Comparison of ENCODE assay signal across 8 cellular contexts in the genomic region with DNA sequence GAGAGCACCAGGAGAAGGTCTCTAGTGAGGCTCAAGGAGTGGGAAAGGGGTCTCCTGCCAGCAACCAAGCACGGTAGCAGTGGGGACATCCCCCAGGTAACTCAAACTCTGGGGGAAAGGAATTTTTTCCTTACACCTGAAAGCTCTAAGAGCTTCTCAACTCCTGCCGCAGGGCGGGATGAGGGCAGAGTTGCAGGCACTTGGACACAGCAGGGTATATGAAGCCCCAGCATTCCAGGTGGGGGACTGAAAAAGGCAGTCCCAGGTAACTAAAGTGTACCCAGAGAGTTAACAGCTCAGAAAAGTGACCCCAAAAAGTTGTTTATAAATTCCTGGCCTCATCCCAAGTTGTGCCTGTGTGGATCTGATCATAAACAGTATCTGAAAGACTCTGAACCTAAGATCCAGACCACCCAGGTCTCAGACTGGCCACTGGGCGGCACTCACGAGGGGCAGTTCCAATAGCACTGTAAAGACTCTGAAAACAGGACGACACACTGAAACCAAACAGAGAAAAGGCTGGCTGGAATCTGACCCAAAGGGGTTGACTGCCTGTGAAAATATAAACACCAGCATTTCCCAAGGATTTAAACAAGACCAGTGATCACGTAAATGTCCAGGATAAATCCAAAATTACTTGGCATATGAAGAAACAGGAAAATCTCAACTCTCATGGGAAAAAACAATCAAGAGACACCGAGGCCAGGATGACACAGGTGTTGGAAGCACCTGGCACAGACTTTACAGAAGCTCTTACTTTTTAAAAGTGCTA. TPM values are rescaled to one million over a fixed set of nuclear protein-coding genes. Genes with fewer than 3 reads are reported as not detected.
DNase-seq lines count a peak whose midpoint lies in the region; ATAC-seq, FAIRE-seq and TF ChIP-seq lines count a peak whose summit lies in the region.

No MANE protein-coding gene starts in this region.

- H3K4me3 ChIP-seq in H1 (ENCODE audit: extremely low read depth in 1 of 4, insufficient read depth in 2 of 4, low read depth in 3 of 4, low read length in 4 of 4) (no peak overlapping the region), mesenchymal stem cell (ENCODE audit: insufficient read depth in 1 of 2, low read depth in 1 of 2, low read length in 2 of 2) (no peak overlapping the region)

- H2AFZ ChIP-seq in H1 (ENCODE audit: low read length), result peak overlapping the region; percentile 54; the same call in 1 of the 2 replicates
- no peak overlapping the region for H2AFZ ChIP-seq in mesenchymal stem cell (ENCODE audit: low read depth, low read length)

- no peak overlapping the region for H3K27ac Mint-ChIP-seq in CD14-positive monocyte

- no peak for TF ChIP-seq POLR2A in H1 (IDR thresholded peaks at IDR 0.05; ENCODE audit: control extremely low read depth in 1 of 2, low read depth in 2 of 2, low read length in 2 of 2)

- TF ChIP-seq RAD21 in H1 (IDR thresholded peaks at IDR 0.05 in 1 of 2, conservative IDR thresholded peaks at IDR 0.05 in 1 of 2; ENCODE audit: low read depth in 2 of 2, low read length in 2 of 2), result peak; percentile 61 to 72

- TF ChIP-seq EP300 in H1 (IDR thresholded peaks at IDR 0.05; ENCODE audit: borderline replicate concordance in 1 of 2, low read depth in 2 of 2, low read length in 2 of 2), result no peak

- H3K9me3 ChIP-seq in H1 (ENCODE audit: insufficient read depth in 2 of 2, low read depth in 1 of 2, low read length in 1 of 2), result no peaks in the 10 kb centered on the region
- H3K9me3 ChIP-seq in mesenchymal stem cell (ENCODE audit: control insufficient read depth, low read length), result no peaks in the 10 kb centered on the region

- no peaks in the 10 kb centered on the region; the same call in 1 of the 2 replicates for H3K23me2 ChIP-seq in H1 (ENCODE audit: low read depth, low read length)

- H4K20me1 ChIP-seq in H1 (replicated peaks in 1 of 2; ENCODE audit: control insufficient read depth in 1 of 2, insufficient read depth in 2 of 2, low read length in 2 of 2), result no peaks in the 10 kb centered on the region

- H4K91ac ChIP-seq in H1 (replicated peaks; ENCODE audit: insufficient read length, low read length) (no peak overlapping the region), mesenchymal stem cell (ENCODE audit: low read length) (peak overlapping the region; percentile 72)

- H3K79me1 ChIP-seq in H1 (ENCODE audit: low read depth, low read length) (no peaks in the 10 kb centered on the region), mesenchymal stem cell (replicated peaks; ENCODE audit: low read length, poor library complexity, severe bottlenecking) (no peaks in the 10 kb centered on the region)

- no peaks in the 10 kb centered on the region for H3K36me3 Mint-ChIP-seq in CD14-positive monocyte

- peaks cover 0 to 11% (median 5%) of the 10 kb centered on the region in 3 donors for H3K27me3 Mint-ChIP-seq in CD14-positive monocyte (ENCODE audit: low read depth in 3 of 3)

- CTCF ChIA-PET in H1 (lab: Charles Lee; ENCODE audit: partially characterized antibody), result interaction anchor here (0.7 to 3.9 kb wide), 23 partner anchors 8 to 1137 kb away, joined by 3 to 47 read pairs (median 4); no protein-coding TSS in a partner anchor

- no peaks in the 10 kb centered on the region for H3K4me1 ChIP-seq in H1 (replicated peaks in 1 of 4; ENCODE audit: control insufficient read depth in 3 of 4, insufficient read depth in 4 of 4, low read length in 3 of 4)
- peaks cover 17% of the 10 kb centered on the region for H3K4me1 ChIP-seq in mesenchymal stem cell (ENCODE audit: control insufficient read depth, insufficient read depth, low read depth, low read length)

- peaks cover 12% of the 10 kb centered on the region for H3K4me1 Mint-ChIP-seq in CD14-positive monocyte

- peak; percentile 70 for TF ChIP-seq CTCF in CD14-positive monocyte (IDR thresholded peaks at IDR 0.05)
- peak; percentile 72 to 88 (median 79) for TF ChIP-seq CTCF in H1 (IDR thresholded peaks at IDR 0.05; ENCODE audit: control extremely low read depth in 1 of 3, insufficient read depth in 1 of 3, low read depth in 1 of 3, low read length in 3 of 3)

- no peak overlapping the region for H3K4me3 Mint-ChIP-seq in CD14-positive monocyte

- H3K23ac ChIP-seq in H1 (ENCODE audit: insufficient read length) (no peak overlapping the region), mesenchymal stem cell (ENCODE audit: low read length in 2 of 2) (no peak overlapping the region)

- no peak overlapping the region for H3K4ac ChIP-seq in H1 (replicated peaks; ENCODE audit: insufficient read length, low read depth, low read length)
- H3K4ac ChIP-seq in mesenchymal stem cell (ENCODE audit: low read depth in 1 of 2, low read length in 2 of 2), result peak overlapping the region; percentile 65 to 75

- no peak overlapping the region for H2BK5ac ChIP-seq in H1 (ENCODE audit: low read depth, low read length)
- H2BK5ac ChIP-seq in mesenchymal stem cell (ENCODE audit: low read depth, low read length, poor library complexity, severe bottlenecking), result peak overlapping the region; percentile 74

- H3K36me3 ChIP-seq in H1 (ENCODE audit: control insufficient read depth in 2 of 4, insufficient read depth in 4 of 4, low read length in 3 of 4), result no peaks in the 10 kb centered on the region
- H3K36me3 ChIP-seq in mesenchymal stem cell (ENCODE audit: control insufficient read depth in 1 of 2, insufficient read depth in 2 of 2, low read depth in 1 of 2, low read length in 2 of 2), result no peaks in the 10 kb centered on the region

- H3K18ac ChIP-seq in H1 (ENCODE audit: extremely low read depth, low read length) (no peak overlapping the region), mesenchymal stem cell (ENCODE audit: low read depth in 1 of 2, low read length in 2 of 2) (peak overlapping the region in 1 of 2 experiments; percentile 40)

- POLR2A ChIA-PET in H1 (lab: Charles Lee; ENCODE audit: partially characterized antibody), result no interaction called here

- FAIRE-seq in RCC 7860 (lab: Jason Lieb, UNC) (peak; percentile 66), H1 (lab: Jason Lieb, UNC) (peak; percentile 57)

- intact Hi-C loops in CD14-positive monocyte (cut with micrococcal nuclease), result no loop called here

- H2BK15ac ChIP-seq in H1 (ENCODE audit: low read length) (no peak overlapping the region), mesenchymal stem cell (ENCODE audit: low read depth, poor library complexity, severe bottlenecking) (peak overlapping the region; percentile 29)

- H3K27ac ChIP-seq in H1 (ENCODE audit: low read depth, low read length) (no peak overlapping the region), mesenchymal stem cell (ENCODE audit: low read length, poor library complexity, severe bottlenecking) (no peak overlapping the region)

- H2AK5ac ChIP-seq in H1 (ENCODE audit: low read depth, low read length) (no peak overlapping the region), mesenchymal stem cell (ENCODE audit: low read length, severe bottlenecking) (peak overlapping the region; percentile 66)

- H2BK20ac ChIP-seq in H1 (ENCODE audit: low read length), result no peak overlapping the region

- peak; percentile 48 for DNase-seq in CD14-positive monocyte (ENCODE audit: low spot score)
- DNase-seq in HCEC 1CT, result peak; percentile 75
- peak; percentile 55 for DNase-seq in RCC 7860 (ENCODE audit: low spot score)
- DNase-seq in H1 (ENCODE audit: low read depth in 1 of 2, low spot score in 2 of 2), result peak; percentile 19 to 75
- DNase-seq in mesenchymal stem cell, result peak; percentile 92
- DNase-seq in cerebellar nuclear complex (lab: John Stamatoyannopoulos, UW), result no peak

- no peaks in the 10 kb centered on the region for H3K27me3 ChIP-seq in H1 (replicated peaks in 1 of 4; ENCODE audit: control insufficient read depth in 3 of 4, extremely low read depth in 1 of 4, insufficient read depth in 3 of 4, low read length in 3 of 4)
- peaks cover 0 to 5% of the 10 kb centered on the region in 2 experiments for H3K27me3 ChIP-seq in mesenchymal stem cell (ENCODE audit: control insufficient read depth in 1 of 2, insufficient read depth in 1 of 2, low read length in 2 of 2)

- H4K8ac ChIP-seq in H1 (ENCODE audit: extremely low read depth, insufficient read depth, low read length), result no peak overlapping the region
- H4K8ac ChIP-seq in mesenchymal stem cell (ENCODE audit: low read length), result peak overlapping the region; percentile 59

- ATAC-seq in GM21381 (IDR thresholded peaks at IDR 0.05; ENCODE audit: unreplicated experiment) (no peak), GM19467 (IDR thresholded peaks at IDR 0.05; ENCODE audit: unreplicated experiment) (no peak)

- no peaks in the 10 kb centered on the region for H3K79me2 ChIP-seq in H1 (ENCODE audit: control insufficient read depth in 1 of 2, insufficient read depth in 2 of 2, low read length in 2 of 2)

- H2BK12ac ChIP-seq in H1 (ENCODE audit: low read depth, low read length) (no peak overlapping the region), mesenchymal stem cell (ENCODE audit: low read length in 2 of 2) (peak overlapping the region; percentile 79 to 100)

- no peak overlapping the region for H4K5ac ChIP-seq in H1 (ENCODE audit: insufficient read length, low read depth, low read length)

- H2BK120ac ChIP-seq in H1 (replicated peaks; ENCODE audit: low read depth, low read length) (no peak overlapping the region), mesenchymal stem cell (ENCODE audit: low read depth, low read length) (peak overlapping the region; percentile 89)

- H3K4me2 ChIP-seq in H1 (ENCODE audit: insufficient read depth in 1 of 2, low read depth in 2 of 2, low read length in 2 of 2) (no peak overlapping the region), mesenchymal stem cell (ENCODE audit: low read length, poor library complexity, severe bottlenecking) (no peak overlapping the region)

- H3K9ac ChIP-seq in H1 (replicated peaks in 1 of 4; ENCODE audit: extremely low read depth in 1 of 4, low read depth in 3 of 4, low read length in 3 of 4), result no peak overlapping the region
- peak overlapping the region; percentile 47 for H3K9ac ChIP-seq in mesenchymal stem cell (ENCODE audit: low read length)

- WGBS in H1 (ENCODE audit: extremely low coverage in 1 of 2, insufficient coverage in 1 of 2, insufficient read length in 1 of 2, insufficient replicate concordance in 2 of 2, low coverage in 1 of 2, low lambda C conversion rate in 2 of 2, missing lambda C conversion rate in 1 of 2), 2 experiments, result 46% methylated on average over 8 of the region's 8 CpGs; no CpG with 5 or more reads in 1 of the 2 experiments
- WGBS in mesenchymal stem cell, result 36% methylated on average over 8 of the region's 8 CpGs

- no peak overlapping the region for H3K56ac ChIP-seq in H1 (replicated peaks; ENCODE audit: insufficient read length, low read depth, low read length)

- H3K14ac ChIP-seq in H1 (ENCODE audit: insufficient read length), result no peak overlapping the region
- H3K14ac ChIP-seq in mesenchymal stem cell (ENCODE audit: low read length in 2 of 2), result no peak overlapping the region

- H3K9me3 Mint-ChIP-seq in CD14-positive monocyte, result peaks cover 0 to 2% (median 0%) of the 10 kb centered on the region in 7 donors

RNA-seq across cellular contexts. Expression of gene HSF2BP, which starts 47.5 kb away (rescaled TPM):
- polyA plus RNA-seq in CD14-positive monocyte (under 1 TPM in 1 of 2 donors, not detected in 1; 0.20 TPM), H1 (2011; rRNA removed) (0.51 and 0.52 TPM in 2 replicates)
- 0.71 and 0.93 TPM in 2 replicates for total RNA-seq in H1 (2021; fragmentation: NEBNext Ultra II Directional; extraction: Animal tissue kit (Norgen Biotek cat#: 25700))
- 0.83 TPM for polyA plus RNA-seq in H1 (2011; cell fraction: cytosol; rRNA removed)
- 0.76 TPM for polyA plus RNA-seq in H1 (2011; cell fraction: nucleus; rRNA removed)
- 0.50 to 0.85 TPM (median 0.63 TPM) in 4 replicates for polyA plus RNA-seq in H1 (2012, experiment 1 of 2)
- 0.30 TPM for polyA plus RNA-seq in H1 (2012, experiment 2 of 2)
- polyA plus RNA-seq in H1 (2013, experiment 1 of 2), result 0.43 TPM
- 0.46 TPM for polyA plus RNA-seq in H1 (2013, experiment 2 of 2)
- 0.68 and 1.1 TPM in 2 replicates for polyA minus RNA-seq in H1 (2011; rRNA and poly(A)+ RNA removed)
- polyA minus RNA-seq in H1 (2011; cell fraction: cytosol; rRNA and poly(A)+ RNA removed), result 1.2 TPM
- 2.4 TPM for polyA minus RNA-seq in H1 (2011; cell fraction: nucleus; rRNA and poly(A)+ RNA removed)
- 1.0 TPM for polyA plus RNA-seq in mesenchymal stem cell (2013, experiment 1 of 2)
- 0.82 TPM for polyA plus RNA-seq in mesenchymal stem cell (2013, experiment 2 of 2)

RNA-seq across cellular contexts. Expression of gene RRP1B, which starts 47.6 kb away (rescaled TPM):
- polyA plus RNA-seq in CD14-positive monocyte (1 to 10 TPM; 4.5 to 6.1 TPM), H1 (2011; rRNA removed) (25.8 and 27.0 TPM in 2 replicates)
- total RNA-seq in H1 (2021; fragmentation: NEBNext Ultra II Directional; extraction: Animal tissue kit (Norgen Biotek cat#: 25700)), result 96.7 and 97.3 TPM in 2 replicates
- polyA plus RNA-seq in H1 (2011; cell fraction: cytosol; rRNA removed), result 26.8 TPM
- polyA plus RNA-seq in H1 (2011; cell fraction: nucleus; rRNA removed), result 33.9 TPM
- polyA plus RNA-seq in H1 (2012, experiment 1 of 2), result 43.2 to 52.8 TPM (median 48.2 TPM) in 4 replicates
- 12.0 TPM for polyA plus RNA-seq in H1 (2012, experiment 2 of 2)
- polyA plus RNA-seq in H1 (2013, experiment 1 of 2), result 49.1 TPM
- polyA plus RNA-seq in H1 (2013, experiment 2 of 2), result 49.5 TPM
- 42.4 and 47.6 TPM in 2 replicates for polyA minus RNA-seq in H1 (2011; rRNA and poly(A)+ RNA removed)
- polyA minus RNA-seq in H1 (2011; cell fraction: cytosol; rRNA and poly(A)+ RNA removed), result 38.3 TPM
- polyA minus RNA-seq in H1 (2011; cell fraction: nucleus; rRNA and poly(A)+ RNA removed), result 28.8 TPM
- 15.6 TPM for polyA plus RNA-seq in mesenchymal stem cell (2013, experiment 1 of 2)
- 15.9 TPM for polyA plus RNA-seq in mesenchymal stem cell (2013, experiment 2 of 2)

Comparison
In these comparisons a context has a peak if more than half of its experiments do, and no peak if none do; other contexts are left out.
1. DNase-seq: peak in CD14-positive monocyte (single experiment), HCEC 1CT (single experiment), RCC 7860 (single experiment), H1 (2 of 2) and mesenchymal stem cell (single experiment); none in cerebellar nuclear complex (0 of 2).